In genomic region chr18:53920312-53921075, GRCh38 we compare ENCODE assay signal across 2 cellular contexts.
TF ChIP-seq lines count a peak whose summit lies in the region.

No MANE protein-coding gene starts in this region.

TF ChIP-seq in HepG2, 621 proteins besides CTCF, POLR2A, EP300 and RAD21:
- TF ChIP-seq CCAR2 (optimal IDR thresholded peaks at IDR 0.05; ENCODE audit: low read depth, low read length) (no peak), ZNF746 (CRISPR knock-in tag; IDR thresholded peaks at IDR 0.05) (no peak), MNT (IDR thresholded peaks at IDR 0.05) (peak; percentile 96), ATF4 (CRISPR knock-in tag; IDR thresholded peaks at IDR 0.05) (no peak)

TF ChIP-seq in IMR-90, 13 proteins besides CTCF, POLR2A, EP300 and RAD21:
- TF ChIP-seq SMC3 (IDR thresholded peaks at IDR 0.05; ENCODE audit: low read depth, low read length) (no peak), MAZ (IDR thresholded peaks at IDR 0.05; ENCODE audit: borderline replicate concordance, low read depth, low read length) (no peak), FOS (IDR thresholded peaks at IDR 0.05; ENCODE audit: low read depth, low read length) (no peak), MAFK (IDR thresholded peaks at IDR 0.05; ENCODE audit: low read depth, low read length) (no peak), CEBPB (IDR thresholded peaks at IDR 0.05; ENCODE audit: low read depth, low read length) (no peak), USF2 (IDR thresholded peaks at IDR 0.05; ENCODE audit: low read depth, low read length) (no peak), ELK1 (IDR thresholded peaks at IDR 0.05; ENCODE audit: borderline replicate concordance, low read depth, low read length) (no peak), BHLHE40 (IDR thresholded peaks at IDR 0.05; ENCODE audit: low read depth, low read length) (no peak), CHD1 (IDR thresholded peaks at IDR 0.05; ENCODE audit: low read depth, low read length) (no peak), RFX5 (IDR thresholded peaks at IDR 0.05; ENCODE audit: low read depth, low read length) (no peak), RCOR1 (IDR thresholded peaks at IDR 0.05; ENCODE audit: insufficient replicate concordance, low read length) (no peak), MXI1 (IDR thresholded peaks at IDR 0.05; ENCODE audit: borderline replicate concordance, low read depth, low read length) (no peak), NFE2L2 (IDR thresholded peaks at IDR 0.05; ENCODE audit: low read depth, low read length) (no peak)
